10 cellular contexts compared by ENCODE assay signal in genomic region chr7:29606287-29606721, GRCh38. TPM values are rescaled to one million over a fixed set of nuclear protein-coding genes. Genes with fewer than 3 reads are reported as not detected.
DNase-seq lines count a peak whose midpoint lies in the region; ATAC-seq, FAIRE-seq and TF ChIP-seq lines count a peak whose summit lies in the region.
"Had no signal": no experiment of that assay in that cellular context is flagged by ENCODE, and none has a peak within 500 bp of the region (broad histone marks: within the 10 kb centered on the region; RNA-seq: fewer than 3 reads in every experiment).

No MANE protein-coding gene starts in this region.

- H3K27me3 ChIP-seq in right atrium auricular region (no peaks in the 10 kb centered on the region), hepatocyte (no peaks in the 10 kb centered on the region)

- no peaks in the 10 kb centered on the region for H3K36me3 Mint-ChIP-seq in T-helper 17 cell (ENCODE audit: low read depth)
- H3K36me3 Mint-ChIP-seq: activated naive CD8-positive, alpha-beta T cell treated with anti-CD3 and anti-CD28 coated beads for 36 hours had no signal

- no peak overlapping the region for H3K27ac Mint-ChIP-seq in T-helper 17 cell
- H3K27ac Mint-ChIP-seq: activated B cell treated with CpG ODN at 0.5 μM for 24 hours; activated naive CD8-positive, alpha-beta T cell treated with anti-CD3 and anti-CD28 coated beads for 36 hours had no signal

- H3K4me3 ChIP-seq in right atrium auricular region = no peak overlapping the region
- H3K4me3 ChIP-seq in hepatocyte = no peak overlapping the region

- H3K4me1 Mint-ChIP-seq in T-helper 17 cell = no peaks in the 10 kb centered on the region
- H3K4me1 Mint-ChIP-seq: activated B cell treated with CpG ODN at 0.5 μM for 24 hours; activated naive CD8-positive, alpha-beta T cell treated with anti-CD3 and anti-CD28 coated beads for 36 hours had no signal

- H4K20me1 ChIP-seq in hepatocyte (ENCODE audit: insufficient read depth, poor library complexity, severe bottlenecking) = no peaks in the 10 kb centered on the region

- no peak overlapping the region for H3K27ac ChIP-seq in right atrium auricular region
- H3K27ac ChIP-seq in hepatocyte = peak overlapping the region; percentile 82

- no peaks in the 10 kb centered on the region for H3K9me2 ChIP-seq in hepatocyte (replicated peaks; ENCODE audit: insufficient read depth)

- intact Hi-C loops in Right ventricle myocardium inferior (cut with DNase I) = no loop called here

- FAIRE-seq in urothelium cell line (lab: Jason Lieb, UNC) = no peak

- no peaks in the 10 kb centered on the region for H3K79me2 ChIP-seq in hepatocyte

- H3K27me3 Mint-ChIP-seq in T-helper 17 cell = no peaks in the 10 kb centered on the region

- H3K4me1 ChIP-seq in right atrium auricular region (no peaks in the 10 kb centered on the region), hepatocyte (ENCODE audit: insufficient read depth) (peaks cover 45% of the 10 kb centered on the region)

- no peaks in the 10 kb centered on the region for H3K36me3 ChIP-seq in right atrium auricular region
- no peaks in the 10 kb centered on the region for H3K36me3 ChIP-seq in hepatocyte (replicated peaks; ENCODE audit: insufficient read depth, low read depth)

- 20% methylated on average over 4 of the region's 4 CpGs for WGBS in hepatocyte (ENCODE audit: low lambda C conversion rate, missing lambda C conversion rate)

- TF ChIP-seq CTCF in right atrium auricular region (IDR thresholded peaks at IDR 0.05) (no peak), hepatocyte (IDR thresholded peaks at IDR 0.05; ENCODE audit: poor library complexity) (no peak)

- ATAC-seq in Right ventricle myocardium inferior = peak; percentile 54
- ATAC-seq in T-helper 17 cell = no peak
- ATAC-seq in HG03457 (IDR thresholded peaks at IDR 0.05; ENCODE audit: unreplicated experiment) = no peak

- no peak overlapping the region for H2AFZ ChIP-seq in hepatocyte

- no peaks in the 10 kb centered on the region for H3K9me3 ChIP-seq in right atrium auricular region
- no peaks in the 10 kb centered on the region for H3K9me3 ChIP-seq in hepatocyte (ENCODE audit: low read depth)
- H3K9me3 ChIP-seq in T-helper 17 cell (ENCODE audit: control insufficient read depth, low read length, poor library complexity, severe bottlenecking) = no peaks in the 10 kb centered on the region

- DNase-seq in Right ventricle myocardium inferior (ENCODE audit: missing footprints) (no peak), right atrium auricular region (ENCODE audit: low spot score) (no peak), amniotic epithelial cell (ENCODE audit: low read depth) (peak; percentile 85), hepatocyte (ENCODE audit: low spot score) (peak; percentile 71), urothelium cell line (ENCODE audit: low spot score) (peak; percentile 32), NOMO-1 treated with DMSO at 0.1 percent for 48 hours (lab: John Stamatoyannopoulos, UW; ENCODE audit: unreplicated experiment) (no peak), T-helper 17 cell (no peak)
- DNase-seq: activated B cell treated with CpG ODN at 0.5 μM for 24 hours; activated naive CD8-positive, alpha-beta T cell treated with anti-CD3 and anti-CD28 coated beads for 36 hours had no signal

- no peak overlapping the region for H3K4me3 Mint-ChIP-seq in T-helper 17 cell
- H3K4me3 Mint-ChIP-seq: activated B cell treated with CpG ODN at 0.5 μM for 24 hours; activated naive CD8-positive, alpha-beta T cell treated with anti-CD3 and anti-CD28 coated beads for 36 hours had no signal

- peak overlapping the region; percentile 55 for H3K4me2 ChIP-seq in hepatocyte

RNA-seq across cellular contexts. Expression of gene PRR15, which starts 42.7 kb away (rescaled TPM):
- 0.32 TPM for total RNA-seq in Right ventricle myocardium inferior
- 10 to 100 TPM in 1 of 2 donors, 1 to 10 TPM in 1; 4.2 to 26.3 TPM for total RNA-seq in right atrium auricular region
- total RNA-seq in hepatocyte = 47.4 and 53.3 TPM in 2 replicates
- 30.2 and 42.0 TPM in 2 replicates for polyA plus RNA-seq in hepatocyte
- not detected for total RNA-seq in T-helper 17 cell
- total RNA-seq: activated B cell treated with CpG ODN at 0.5 μM for 24 hours; activated naive CD8-positive, alpha-beta T cell treated with anti-CD3 and anti-CD28 coated beads for 36 hours had no signal

Comparison
In these comparisons a context has a peak if more than half of its experiments do, and no peak if none do; other contexts are left out.
1. DNase-seq: peak in amniotic epithelial cell (single experiment), hepatocyte (single experiment) and urothelium cell line (single experiment); none in Right ventricle myocardium inferior (single experiment), right atrium auricular region (single experiment), NOMO-1 treated with DMSO at 0.1 percent for 48 hours (single experiment) and T-helper 17 cell (0 of 3).